Comparison of ENCODE assay signal across 20 cellular contexts in the genomic region with DNA sequence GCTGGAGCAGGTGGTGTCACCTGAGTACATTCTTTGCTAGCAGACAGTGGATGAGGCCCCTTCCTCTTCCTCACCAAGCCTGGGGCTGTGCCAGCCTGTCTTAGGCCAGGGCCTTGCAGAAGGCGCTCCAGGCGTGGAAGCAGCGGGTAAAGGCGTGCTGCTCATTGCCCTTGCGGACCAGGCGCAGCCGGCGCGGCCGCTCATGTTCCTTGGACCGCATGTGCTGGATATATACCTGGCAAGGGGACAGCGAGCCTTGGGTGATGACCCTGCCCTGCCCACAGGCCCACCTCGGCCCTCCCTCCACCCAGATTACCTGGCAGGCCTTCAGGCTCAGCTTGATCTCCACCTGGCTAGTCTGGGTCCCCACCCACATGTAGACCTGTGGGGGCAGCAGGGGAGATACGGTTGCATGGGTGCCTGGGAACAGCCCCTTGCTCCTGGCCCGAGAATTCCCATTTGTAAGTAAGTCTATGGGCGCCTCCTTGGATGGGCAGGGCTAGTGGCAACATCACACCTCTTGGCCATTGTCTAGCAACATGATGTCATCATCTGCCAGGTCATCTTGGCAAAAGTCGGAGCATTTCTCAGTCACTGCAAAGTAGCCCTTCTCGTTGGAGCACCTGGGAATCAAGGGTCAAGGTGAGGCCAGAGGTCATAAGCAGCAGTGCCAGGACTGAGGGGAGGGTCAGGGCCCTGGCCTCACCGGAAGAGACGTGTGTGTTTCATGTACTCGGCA. TPM values are rescaled to one million over a fixed set of nuclear protein-coding genes. Genes with fewer than 3 reads are reported as not detected.
DNase-seq lines count a peak whose midpoint lies in the region; ATAC-seq, FAIRE-seq and TF ChIP-seq lines count a peak whose summit lies in the region.
"Had no signal": no experiment of that assay in that cellular context is flagged by ENCODE, and none has a peak within 500 bp of the region (broad histone marks: within the 10 kb centered on the region; RNA-seq: fewer than 3 reads in every experiment).

No MANE protein-coding gene starts in this region.

- H4K20me1 ChIP-seq in GM23248 (ENCODE audit: insufficient read depth) (no peaks in the 10 kb centered on the region), PC-3 (ENCODE audit: low read length) (no peaks in the 10 kb centered on the region), endothelial cell of umbilical vein (replicated peaks; ENCODE audit: control insufficient read depth, extremely low read depth, insufficient read depth, low read length) (no peaks in the 10 kb centered on the region), MM.1S (ENCODE audit: insufficient read depth, low read length) (no peaks in the 10 kb centered on the region)

- H3K9me2 ChIP-seq in GM23248 (ENCODE audit: insufficient read depth) = no peaks in the 10 kb centered on the region
- no peaks in the 10 kb centered on the region for H3K9me2 ChIP-seq in PC-3 (replicated peaks; ENCODE audit: low read length)
- H3K9me2 ChIP-seq in MM.1S (replicated peaks; ENCODE audit: insufficient read depth, low read length) = no peaks in the 10 kb centered on the region

- H3F3A ChIP-seq in GM23248 (ENCODE audit: insufficient read depth) = peaks cover 6% of the 10 kb centered on the region; the same call in 1 of the 2 replicates
- H3F3A ChIP-seq in PC-3 (ENCODE audit: low read length, unreplicated experiment) = no peaks in the 10 kb centered on the region
- no peaks in the 10 kb centered on the region for H3F3A ChIP-seq in MM.1S (ENCODE audit: insufficient read depth, low read length)

- TF ChIP-seq POLR2A in endothelial cell of umbilical vein (IDR thresholded peaks at IDR 0.05; ENCODE audit: low read depth, low read length) = no peak

- H3K36me3 ChIP-seq in GM23248 (ENCODE audit: low read depth) (peaks cover 31% of the 10 kb centered on the region; the same call in 1 of the 2 replicates), PC-3 (ENCODE audit: low read depth, low read length) (peaks cover 39% of the 10 kb centered on the region), endothelial cell of umbilical vein (ENCODE audit: control insufficient read depth in 2 of 2, extremely low read depth in 1 of 2, insufficient read depth in 2 of 2, low read length in 2 of 2) (peaks cover 16 to 44% of the 10 kb centered on the region in 2 experiments), MM.1S (replicated peaks; ENCODE audit: insufficient read depth, low read length) (no peaks in the 10 kb centered on the region; the same call in 1 of the 2 replicates), mucosa of descending colon (ENCODE audit: low read depth) (no peaks in the 10 kb centered on the region)

- dilution Hi-C loops in endothelial cell of umbilical vein (cut with MboI; ENCODE audit: extremely low pct_ligation_motif_present, low sequenced_read_pairs) = no loop called here

- H3K4me2 ChIP-seq in GM23248 (ENCODE audit: unreplicated experiment) = no peak overlapping the region
- no peak overlapping the region for H3K4me2 ChIP-seq in PC-3 (ENCODE audit: low read length)
- H3K4me2 ChIP-seq in endothelial cell of umbilical vein (ENCODE audit: insufficient read depth, low read length) = no peak overlapping the region
- no peak overlapping the region for H3K4me2 ChIP-seq in MM.1S (ENCODE audit: low read depth, low read length)
- H3K4me2 ChIP-seq: A549; BLaER1 treated with 17β-estradiol and CSF1 and Interleukin-3, amounts not matched to agents 10 nM and 100 nM; PC-9 had no signal

- H3K27ac ChIP-seq in 22Rv1 = peak overlapping the region; percentile 85; the same call in 1 of the 2 replicates
- H3K27ac ChIP-seq in GM23248 = no peak overlapping the region
- H3K27ac ChIP-seq in PC-3 (ENCODE audit: low read length) = no peak overlapping the region
- H3K27ac ChIP-seq in endothelial cell of umbilical vein (ENCODE audit: insufficient read depth, low read depth, low read length) = no peak overlapping the region
- H3K27ac ChIP-seq in coronary artery = no peak overlapping the region
- no peak overlapping the region for H3K27ac ChIP-seq in MM.1S (ENCODE audit: low read length)
- H3K27ac ChIP-seq: A549; BLaER1 treated with 17β-estradiol and CSF1 and Interleukin-3, amounts not matched to agents 10 nM and 100 nM; PC-9 had no signal

- FAIRE-seq in endothelial cell of umbilical vein (lab: Jason Lieb, UNC) = no peak
- FAIRE-seq: A549, G401.6 had no signal

- H3K9ac ChIP-seq in GM23248 (no peak overlapping the region), PC-3 (ENCODE audit: low read length) (no peak overlapping the region), endothelial cell of umbilical vein (replicated peaks; ENCODE audit: extremely low read depth, insufficient read depth, low read length) (no peak overlapping the region), MM.1S (ENCODE audit: low read length) (no peak overlapping the region)
- H3K9ac ChIP-seq: BLaER1 treated with 17β-estradiol and CSF1 and Interleukin-3, amounts not matched to agents 10 nM and 100 nM had no signal

- TF ChIP-seq CTCF in 22Rv1 (IDR thresholded peaks at IDR 0.05) (no peak), PC-3 (conservative IDR thresholded peaks at IDR 0.05; ENCODE audit: low read depth, low read length) (no peak), endothelial cell of umbilical vein (IDR thresholded peaks at IDR 0.05; ENCODE audit: extremely low read depth in 1 of 2, insufficient read depth in 1 of 2, low read depth in 1 of 2, low read length in 2 of 2) (no peak), coronary artery (IDR thresholded peaks at IDR 0.05) (no peak), MM.1S (IDR thresholded peaks at IDR 0.05; ENCODE audit: low read length) (no peak), mucosa of descending colon (IDR thresholded peaks at IDR 0.05) (no peak)

- H3K79me2 ChIP-seq in GM23248 (ENCODE audit: insufficient read depth) = no peaks in the 10 kb centered on the region
- H3K79me2 ChIP-seq in PC-3 (ENCODE audit: low read length) = no peaks in the 10 kb centered on the region
- no peaks in the 10 kb centered on the region for H3K79me2 ChIP-seq in endothelial cell of umbilical vein (ENCODE audit: control insufficient read depth, insufficient read depth, low read length)
- H3K79me2 ChIP-seq in MM.1S (ENCODE audit: low read length) = no peaks in the 10 kb centered on the region

- CTCF ChIA-PET in PC-3 (lab: Charles Lee) (no interaction called here), endothelial cell of umbilical vein (lab: Charles Lee) (no interaction called here)

- in situ Hi-C loops in GM23248 (cut with MboI) = no loop called here

- no peak for ATAC-seq in PC-3
- ATAC-seq in esophagus mucosa = no peak
- no peak for ATAC-seq in mucosa of descending colon
- ATAC-seq: A549 had no signal

- H3K4me3 ChIP-seq in GM23248 (no peak overlapping the region), PC-3 (ENCODE audit: low read length) (no peak overlapping the region), endothelial cell of umbilical vein (replicated peaks in 1 of 3; ENCODE audit: insufficient read depth in 1 of 3, low read depth in 1 of 3, low read length in 3 of 3) (no peak overlapping the region), coronary artery (no peak overlapping the region), MM.1S (ENCODE audit: low read length) (no peak overlapping the region), mucosa of descending colon (no peak overlapping the region)
- H3K4me3 ChIP-seq: A549; BLaER1 treated with 17β-estradiol and CSF1 and Interleukin-3, amounts not matched to agents 10 nM and 100 nM; HAP-1; PC-9 had no signal

- BruUV-seq in PC-3 (replicated peaks; lab: Mats Ljungman, UMichigan) (TSS peak; percentile 61), endothelial cell of umbilical vein (replicated peaks; lab: Mats Ljungman, UMichigan) (TSS peak; percentile 72)

- POLR2A ChIA-PET in PC-3 (lab: Charles Lee; ENCODE audit: unreplicated experiment) = no interaction called here
- POLR2A ChIA-PET in endothelial cell of umbilical vein (lab: Charles Lee) = no interaction called here

- peak; percentile 29 for DNase-seq in GM23248
- no peak for DNase-seq in PC-3
- DNase-seq in endothelial cell of umbilical vein (ENCODE audit: low read depth, low spot score) = no peak
- no peak for DNase-seq in coronary artery (ENCODE audit: low spot score)
- no peak for DNase-seq in MM.1S
- no peak for DNase-seq in mucosa of descending colon
- DNase-seq: CD8-positive, alpha-beta memory T cell; KG1; NCI-H1417 treated with DMSO at 0.1 percent for 48 hours; NCI-H187 treated with DMSO at 0.1 percent for 48 hours; NCI-H226; NCI-H524; PC-9; SW 1271 had no signal

- no peaks in the 10 kb centered on the region for H3K9me1 ChIP-seq in endothelial cell of umbilical vein (replicated peaks; ENCODE audit: control insufficient read depth, extremely low read depth, insufficient read depth, low read length)

- H3K27me3 ChIP-seq in GM23248 (replicated peaks; ENCODE audit: insufficient read depth) (no peaks in the 10 kb centered on the region), PC-3 (ENCODE audit: low read length) (no peaks in the 10 kb centered on the region), endothelial cell of umbilical vein (ENCODE audit: control insufficient read depth in 2 of 2, insufficient read depth in 2 of 2, low read length in 2 of 2) (no peaks in the 10 kb centered on the region), MM.1S (replicated peaks; ENCODE audit: insufficient read depth, low read length) (no peaks in the 10 kb centered on the region)
- H3K27me3 ChIP-seq: BLaER1 treated with 17β-estradiol and CSF1 and Interleukin-3, amounts not matched to agents 10 nM and 100 nM had no signal

- intact Hi-C loops in PC-3 (cut with micrococcal nuclease) (no loop called here), endothelial cell of umbilical vein (cut with micrococcal nuclease) (loop anchor here (5.0 kb wide), 1 partner anchor 57 kb away; no protein-coding TSS in a partner anchor), mucosa of descending colon (cut with DNase I, micrococcal nuclease) (no loop called here)

- WGBS in GM23248 (ENCODE audit: low coverage in 1 of 2, low lambda C conversion rate in 2 of 2, missing lambda C conversion rate in 2 of 2), 2 experiments = 96 to 97% methylated on average over 21 of the region's 21 CpGs

- H2AFZ ChIP-seq in GM23248 = no peak overlapping the region
- no peak overlapping the region for H2AFZ ChIP-seq in PC-3 (ENCODE audit: low read length)
- no peak overlapping the region for H2AFZ ChIP-seq in endothelial cell of umbilical vein (ENCODE audit: low read depth, low read length)
- H2AFZ ChIP-seq in MM.1S (ENCODE audit: low read length) = no peak overlapping the region
- H2AFZ ChIP-seq: PC-9 had no signal

- H3K9me3 ChIP-seq in GM23248 (ENCODE audit: low read depth) (no peaks in the 10 kb centered on the region), PC-3 (ENCODE audit: low read length) (no peaks in the 10 kb centered on the region), endothelial cell of umbilical vein (replicated peaks; ENCODE audit: control insufficient read depth, insufficient read depth, low read length) (no peaks in the 10 kb centered on the region), MM.1S (replicated peaks; ENCODE audit: insufficient read depth, low read length) (no peaks in the 10 kb centered on the region), mucosa of descending colon (no peaks in the 10 kb centered on the region)
- H3K9me3 ChIP-seq: A549; BLaER1 treated with 17β-estradiol and CSF1 and Interleukin-3, amounts not matched to agents 10 nM and 100 nM; HAP-1 had no signal

- H3K4me1 ChIP-seq in GM23248 (ENCODE audit: insufficient read depth) = no peaks in the 10 kb centered on the region
- no peaks in the 10 kb centered on the region for H3K4me1 ChIP-seq in PC-3 (ENCODE audit: insufficient read depth, low read length)
- peaks cover 23% of the 10 kb centered on the region for H3K4me1 ChIP-seq in endothelial cell of umbilical vein (ENCODE audit: control insufficient read depth, extremely low read depth, insufficient read depth, low read length)
- H3K4me1 ChIP-seq in MM.1S (ENCODE audit: low read length) = no peaks in the 10 kb centered on the region
- peaks cover 3% of the 10 kb centered on the region for H3K4me1 ChIP-seq in mucosa of descending colon (ENCODE audit: low read depth)
- H3K4me1 ChIP-seq: HAP-1 had no signal

RNA-seq across cellular contexts. Expression of a gene that starts 13.3 kb away (rescaled TPM):
- 250 and 306 TPM in 2 replicates for total RNA-seq in GM23248 (2014; rRNA removed; shearing (Covaris generic))
- 187 TPM in 2 replicates for polyA plus RNA-seq in GM23248 (2016; fragmentation: Nextera tagmentation; extraction: Ambion mirVana)
- 537 and 742 TPM in 2 replicates for total RNA-seq in PC-3 (2014; rRNA removed)
- total RNA-seq in endothelial cell of umbilical vein = 372 and 397 TPM in 2 replicates
- polyA plus RNA-seq in endothelial cell of umbilical vein = 582 and 691 TPM in 2 replicates
- 393 and 428 TPM in 2 replicates for polyA plus RNA-seq in endothelial cell of umbilical vein (2011; cell fraction: cytosol; rRNA removed)
- 1,056 and 1,210 TPM in 2 replicates for polyA plus RNA-seq in endothelial cell of umbilical vein (2011; cell fraction: nucleus; rRNA removed)
- 343 and 396 TPM in 2 replicates for polyA plus RNA-seq in endothelial cell of umbilical vein (2012)
- polyA minus RNA-seq in endothelial cell of umbilical vein = 446 and 481 TPM in 2 replicates
- 202 TPM for polyA minus RNA-seq in endothelial cell of umbilical vein (2011; cell fraction: cytosol; rRNA and poly(A)+ RNA removed)
- 205 and 272 TPM in 2 replicates for polyA minus RNA-seq in endothelial cell of umbilical vein (2011; cell fraction: nucleus; rRNA and poly(A)+ RNA removed)
- 210 TPM for total RNA-seq in esophagus mucosa
- total RNA-seq in mucosa of descending colon = 100 to 1,000 TPM; 278 to 319 (median 316) TPM

RNA-seq across cellular contexts. Expression of a gene that starts 15.3 kb away (rescaled TPM):
- total RNA-seq in GM23248 (2014; rRNA removed; shearing (Covaris generic)) = 13.8 and 26.4 TPM in 2 replicates
- 8.8 and 10.0 TPM in 2 replicates for polyA plus RNA-seq in GM23248 (2016; fragmentation: Nextera tagmentation; extraction: Ambion mirVana)
- total RNA-seq in PC-3 (2014; rRNA removed) = 16.6 and 17.5 TPM in 2 replicates
- 8.3 and 8.5 TPM in 2 replicates for total RNA-seq in endothelial cell of umbilical vein
- polyA plus RNA-seq in endothelial cell of umbilical vein = 22.7 and 28.2 TPM in 2 replicates
- 10.7 and 12.8 TPM in 2 replicates for polyA plus RNA-seq in endothelial cell of umbilical vein (2011; cell fraction: cytosol; rRNA removed)
- polyA plus RNA-seq in endothelial cell of umbilical vein (2011; cell fraction: nucleus; rRNA removed) = 10.7 and 12.9 TPM in 2 replicates
- 5.2 and 8.4 TPM in 2 replicates for polyA plus RNA-seq in endothelial cell of umbilical vein (2012)
- 11.0 and 14.7 TPM in 2 replicates for polyA minus RNA-seq in endothelial cell of umbilical vein
- polyA minus RNA-seq in endothelial cell of umbilical vein (2011; cell fraction: cytosol; rRNA and poly(A)+ RNA removed) = 6.7 TPM
- polyA minus RNA-seq in endothelial cell of umbilical vein (2011; cell fraction: nucleus; rRNA and poly(A)+ RNA removed) = 3.1 and 6.3 TPM in 2 replicates
- 6.3 TPM for total RNA-seq in esophagus mucosa
- total RNA-seq in mucosa of descending colon = 10 to 100 TPM; 13.4 to 20.7 (median 16.4) TPM

RNA-seq across cellular contexts. Expression of a gene that starts 19.8 kb away (rescaled TPM):
- 37.3 and 40.3 TPM in 2 replicates for total RNA-seq in GM23248 (2014; rRNA removed; shearing (Covaris generic))
- polyA plus RNA-seq in GM23248 (2016; fragmentation: Nextera tagmentation; extraction: Ambion mirVana) (3.4 and 3.5 TPM in 2 replicates), endothelial cell of umbilical vein (47.1 and 55.5 TPM in 2 replicates)
- total RNA-seq in PC-3 (2014; rRNA removed) (47.4 and 60.6 TPM in 2 replicates), endothelial cell of umbilical vein (34.9 and 36.8 TPM in 2 replicates), esophagus mucosa (17.6 TPM), mucosa of descending colon (10 to 100 TPM in 2 of 3 donors, 1 to 10 TPM in 1; 6.7 to 15.1 (median 10.3) TPM)
- polyA plus RNA-seq in endothelial cell of umbilical vein (2011; cell fraction: cytosol; rRNA removed) = 30.8 and 38.9 TPM in 2 replicates
- 47.3 and 56.7 TPM in 2 replicates for polyA plus RNA-seq in endothelial cell of umbilical vein (2011; cell fraction: nucleus; rRNA removed)
- polyA plus RNA-seq in endothelial cell of umbilical vein (2012) = 24.1 and 28.5 TPM in 2 replicates
- polyA minus RNA-seq in endothelial cell of umbilical vein = 36.3 and 42.3 TPM in 2 replicates
- 14.3 TPM for polyA minus RNA-seq in endothelial cell of umbilical vein (2011; cell fraction: cytosol; rRNA and poly(A)+ RNA removed)
- polyA minus RNA-seq in endothelial cell of umbilical vein (2011; cell fraction: nucleus; rRNA and poly(A)+ RNA removed) = 17.3 and 24.4 TPM in 2 replicates
